Comparison of ENCODE assay signal across 6 cellular contexts in the genomic region with DNA sequence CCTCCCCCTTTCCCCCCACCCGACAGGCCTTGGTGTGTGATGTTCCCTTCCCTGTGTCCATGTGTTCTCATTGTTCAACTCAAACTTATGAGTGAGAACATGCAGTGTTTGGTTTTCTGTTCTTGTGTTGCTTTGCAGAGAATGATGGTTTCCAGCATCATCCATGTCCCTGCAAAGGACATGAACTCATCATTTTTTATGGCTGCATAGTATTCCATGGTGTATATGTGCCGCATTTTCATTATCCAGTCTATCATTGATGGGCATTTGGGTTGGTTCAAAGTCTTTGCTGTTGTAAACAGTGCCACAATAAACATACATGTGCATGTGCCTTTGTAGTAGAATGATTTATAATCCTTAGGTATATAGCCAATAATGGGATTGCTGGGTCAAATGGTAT. TPM values are rescaled to one million over a fixed set of nuclear protein-coding genes. Genes with fewer than 3 reads are reported as not detected.
DNase-seq lines count a peak whose midpoint lies in the region; ATAC-seq and TF ChIP-seq lines count a peak whose summit lies in the region.
"Not testable (repeated sequence)": the region's sequence is repeated elsewhere in the genome, so short reads cannot be mapped to it uniquely, and the experiment has no call there.

No MANE protein-coding gene starts in this region.

- H3K4me1 ChIP-seq in HEK293 (ENCODE audit: control insufficient read depth, insufficient read depth, low read length), result peaks cover 12% of the 10 kb centered on the region

- not testable (repeated sequence) for H3K27me3 Mint-ChIP-seq in activated T-helper 17 cell treated with anti-CD3 and anti-CD28 coated beads, Interleukin-2, amount 50 U/mL, for 72 hours; activated naive CD8-positive, alpha-beta T cell treated with anti-CD3 and anti-CD28 coated beads for 36 hours; nephron (ENCODE audit: low read depth); stimulated activated naive CD8-positive, alpha-beta T cell treated with anti-CD3 and anti-CD28 coated beads, Interleukin-15, Interleukin-2, amounts not matched to agents 100 ng/mL and 50 ng/mL, for 24 hours
- H3K27me3 Mint-ChIP-seq in brain, result peaks cover 15% of the 10 kb centered on the region

- peaks cover 40% of the 10 kb centered on the region for H3K4me1 Mint-ChIP-seq in activated T-helper 17 cell treated with anti-CD3 and anti-CD28 coated beads, Interleukin-2, amount 50 U/mL, for 72 hours
- H3K4me1 Mint-ChIP-seq in activated naive CD8-positive, alpha-beta T cell treated with anti-CD3 and anti-CD28 coated beads for 36 hours, result peaks cover 44% of the 10 kb centered on the region
- H3K4me1 Mint-ChIP-seq in brain, result peaks cover 50% of the 10 kb centered on the region
- H3K4me1 Mint-ChIP-seq in nephron, result peaks cover 30% of the 10 kb centered on the region
- peaks cover 58% of the 10 kb centered on the region for H3K4me1 Mint-ChIP-seq in stimulated activated naive CD8-positive, alpha-beta T cell treated with anti-CD3 and anti-CD28 coated beads, Interleukin-15, Interleukin-2, amounts not matched to agents 100 ng/mL and 50 ng/mL, for 24 hours (ENCODE audit: low read depth)

- H3K4me3 ChIP-seq in HEK293 (ENCODE audit: low read depth, low read length), result not testable (repeated sequence)

- H3K36me3 ChIP-seq in HEK293 (ENCODE audit: control insufficient read depth in 2 of 2, insufficient read depth in 1 of 2, low read length in 2 of 2), result not testable (repeated sequence)

- POLR2A ChIA-PET in HEK293 (lab: Yijun Ruan, JAX), result not testable (repeated sequence)

- CTCF ChIA-PET in HEK293 (lab: Yijun Ruan, JAX), result interaction anchor here (1.3 kb wide), 1 partner anchor 137 kb away, joined by 5 read pairs; no protein-coding TSS in a partner anchor

- H3K4me3 Mint-ChIP-seq in activated T-helper 17 cell treated with anti-CD3 and anti-CD28 coated beads, Interleukin-2, amount 50 U/mL, for 72 hours, result peak overlapping the region; percentile 26
- H3K4me3 Mint-ChIP-seq in activated naive CD8-positive, alpha-beta T cell treated with anti-CD3 and anti-CD28 coated beads for 36 hours, result peak overlapping the region; percentile 14
- H3K4me3 Mint-ChIP-seq in brain (peak overlapping the region in 3 of 5 experiments; percentile 43 to 64 (median 59)), nephron (peak overlapping the region in 2 of 3 experiments; percentile 9 to 58)
- H3K4me3 Mint-ChIP-seq in stimulated activated naive CD8-positive, alpha-beta T cell treated with anti-CD3 and anti-CD28 coated beads, Interleukin-15, Interleukin-2, amounts not matched to agents 100 ng/mL and 50 ng/mL, for 24 hours, result peak overlapping the region; percentile 57

- H3K27ac Mint-ChIP-seq in activated T-helper 17 cell treated with anti-CD3 and anti-CD28 coated beads, Interleukin-2, amount 50 U/mL, for 72 hours; brain; nephron; stimulated activated naive CD8-positive, alpha-beta T cell treated with anti-CD3 and anti-CD28 coated beads, Interleukin-15, Interleukin-2, amounts not matched to agents 100 ng/mL and 50 ng/mL, for 24 hours: not testable (repeated sequence)
- peak overlapping the region; percentile 60 for H3K27ac Mint-ChIP-seq in activated naive CD8-positive, alpha-beta T cell treated with anti-CD3 and anti-CD28 coated beads for 36 hours

- H3K9me3 ChIP-seq in HEK293 (ENCODE audit: control insufficient read depth, insufficient read depth, low read depth, low read length), result not testable (repeated sequence)

- H3K36me3 Mint-ChIP-seq in activated T-helper 17 cell treated with anti-CD3 and anti-CD28 coated beads, Interleukin-2, amount 50 U/mL, for 72 hours (ENCODE audit: low read depth), result peaks cover 29% of the 10 kb centered on the region
- H3K36me3 Mint-ChIP-seq in activated naive CD8-positive, alpha-beta T cell treated with anti-CD3 and anti-CD28 coated beads for 36 hours, result peaks cover 26% of the 10 kb centered on the region
- H3K36me3 Mint-ChIP-seq in brain, result peaks cover 17% of the 10 kb centered on the region
- H3K36me3 Mint-ChIP-seq in nephron (ENCODE audit: low read depth), result peaks cover 20% of the 10 kb centered on the region
- peaks cover 23% of the 10 kb centered on the region for H3K36me3 Mint-ChIP-seq in stimulated activated naive CD8-positive, alpha-beta T cell treated with anti-CD3 and anti-CD28 coated beads, Interleukin-15, Interleukin-2, amounts not matched to agents 100 ng/mL and 50 ng/mL, for 24 hours (ENCODE audit: low read depth)

- not testable (repeated sequence) for ATAC-seq in activated T-helper 17 cell treated with anti-CD3 and anti-CD28 coated beads, Interleukin-2, amount 50 U/mL, for 72 hours (replicated peaks)

- DNase-seq in activated naive CD8-positive, alpha-beta T cell treated with anti-CD3 and anti-CD28 coated beads for 36 hours, result not testable (repeated sequence)

- TF ChIP-seq CTCF in HEK293 (tag by site-specific recombination; IDR thresholded peaks at IDR 0.05); brain (conservative IDR thresholded peaks at IDR 0.05); nephron (IDR thresholded peaks at IDR 0.05; ENCODE audit: unreplicated experiment in 3 of 3): not testable (repeated sequence)

- H3K9me3 Mint-ChIP-seq in activated T-helper 17 cell treated with anti-CD3 and anti-CD28 coated beads, Interleukin-2, amount 50 U/mL, for 72 hours; brain; stimulated activated naive CD8-positive, alpha-beta T cell treated with anti-CD3 and anti-CD28 coated beads, Interleukin-15, Interleukin-2, amounts not matched to agents 100 ng/mL and 50 ng/mL, for 24 hours: not testable (repeated sequence)
- peaks cover 16% of the 10 kb centered on the region for H3K9me3 Mint-ChIP-seq in activated naive CD8-positive, alpha-beta T cell treated with anti-CD3 and anti-CD28 coated beads for 36 hours
- H3K9me3 Mint-ChIP-seq in nephron, result peaks cover 12% of the 10 kb centered on the region

- H3K27ac ChIP-seq in HEK293 (ENCODE audit: extremely low read depth, low read depth, low read length), result not testable (repeated sequence)

TF ChIP-seq in HEK293, 187 proteins besides CTCF, POLR2A, EP300 and RAD21:
- TF ChIP-seq, protein P1, sequence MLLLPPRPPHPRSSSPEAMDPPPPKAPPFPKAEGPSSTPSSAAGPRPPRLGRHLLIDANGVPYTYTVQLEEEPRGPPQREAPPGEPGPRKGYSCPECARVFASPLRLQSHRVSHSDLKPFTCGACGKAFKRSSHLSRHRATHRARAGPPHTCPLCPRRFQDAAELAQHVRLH (tag by site-specific recombination; IDR thresholded peaks at IDR 0.05), result 0 out of 2 replicates have a peak, but pooled peaks have one; percentile 31
- TF ChIP-seq ZNF146 (tag by site-specific recombination; IDR thresholded peaks at IDR 0.05), result peak; percentile 94

RNA-seq across cellular contexts. Expression of a gene that starts 2.6 kb away (rescaled TPM):
- 10 to 100 TPM in 1 of 2 donors, 1 to 10 TPM in 1; 7.6 to 11.2 TPM for total RNA-seq in activated T-helper 17 cell treated with anti-CD3 and anti-CD28 coated beads, Interleukin-2, amount 50 U/mL, for 72 hours
- 10 to 100 TPM; 20.6 to 21.1 TPM for total RNA-seq in activated naive CD8-positive, alpha-beta T cell treated with anti-CD3 and anti-CD28 coated beads for 36 hours
- polyA plus RNA-seq in brain (ENCODE audit: insufficient read depth, low read depth, low replicate concordance), result 1.3 TPM
